Comparison of ENCODE assay signal across 14 cellular contexts in genomic region chr10:3412646-3413045, GRCh38.
DNase-seq lines count a peak whose midpoint lies in the region; ATAC-seq and TF ChIP-seq lines count a peak whose summit lies in the region.
"Had no signal": no experiment of that assay in that cellular context is flagged by ENCODE, and none has a peak within 500 bp of the region (broad histone marks: within the 10 kb centered on the region; RNA-seq: fewer than 3 reads in every experiment).

No MANE protein-coding gene starts in this region.

- H2BK15ac ChIP-seq in mesenchymal stem cell (ENCODE audit: low read depth, poor library complexity, severe bottlenecking): peak overlapping the region; percentile 48

- no peak overlapping the region for H3K18ac ChIP-seq in mesenchymal stem cell (ENCODE audit: low read depth in 1 of 2, low read length in 2 of 2)

- H4K8ac ChIP-seq in mesenchymal stem cell (ENCODE audit: low read length): no peak overlapping the region

- TF ChIP-seq CTCF in osteocyte (IDR thresholded peaks at IDR 0.05) (no peak), type B pancreatic cell (conservative IDR thresholded peaks at IDR 0.05) (no peak), RWPE1 (conservative IDR thresholded peaks at IDR 0.05; ENCODE audit: low read depth) (no peak)

- DNase-seq in T-helper 17 cell (no peak), mesenchymal stem cell (no peak), osteocyte (ENCODE audit: extremely low spot score, unreplicated experiment) (peak; percentile 79), type B pancreatic cell (ENCODE audit: extremely low spot score, unreplicated experiment) (peak; percentile 58), SHP77 treated with DMSO at 0.1 percent for 48 hours (lab: John Stamatoyannopoulos, UW) (no peak), RWPE1 (ENCODE audit: low spot score) (no peak)
- DNase-seq: C1 segment of cervical spinal cord; Calu3; CD4-positive, alpha-beta T cell; DMS 273 treated with DMSO at 0.1 percent for 48 hours; GOT3; H9 had no signal

- POLR2A ChIA-PET in RWPE1 (lab: Yijun Ruan, JAX; ENCODE audit: low non-redundant PET): no interaction called here

- no peaks in the 10 kb centered on the region for H3K36me3 ChIP-seq in mesenchymal stem cell (ENCODE audit: control insufficient read depth in 1 of 2, insufficient read depth in 2 of 2, low read depth in 1 of 2, low read length in 2 of 2)

- WGBS in mesenchymal stem cell: 84% methylated on average over 16 of the region's 16 CpGs

- no peak overlapping the region for H3K23ac ChIP-seq in mesenchymal stem cell (ENCODE audit: low read length in 2 of 2)

- no peaks in the 10 kb centered on the region for H3K9me3 ChIP-seq in T-helper 17 cell (ENCODE audit: control insufficient read depth, low read length, poor library complexity, severe bottlenecking)
- peaks cover 6% of the 10 kb centered on the region for H3K9me3 ChIP-seq in mesenchymal stem cell (ENCODE audit: control insufficient read depth, low read length)

- no peak overlapping the region for H3K4ac ChIP-seq in mesenchymal stem cell (ENCODE audit: low read depth in 1 of 2, low read length in 2 of 2)

- H3K27ac ChIP-seq in mesenchymal stem cell (ENCODE audit: low read length, poor library complexity, severe bottlenecking): no peak overlapping the region
- H3K27ac ChIP-seq in RWPE1: no peak overlapping the region

- H3K79me1 ChIP-seq in mesenchymal stem cell (replicated peaks; ENCODE audit: low read length, poor library complexity, severe bottlenecking): no peaks in the 10 kb centered on the region

- H3K14ac ChIP-seq in mesenchymal stem cell (ENCODE audit: low read length in 2 of 2): no peak overlapping the region

- H3K4me1 Mint-ChIP-seq in T-helper 17 cell (peaks cover 7% of the 10 kb centered on the region), osteocyte (ENCODE audit: unreplicated experiment) (no peaks in the 10 kb centered on the region), type B pancreatic cell (ENCODE audit: unreplicated experiment) (no peaks in the 10 kb centered on the region)
- H3K4me1 Mint-ChIP-seq: B cell had no signal

- H3K9ac ChIP-seq in mesenchymal stem cell (ENCODE audit: low read length): no peak overlapping the region

- ATAC-seq in T-helper 17 cell (no peak), GM18519 (IDR thresholded peaks at IDR 0.05; ENCODE audit: low FRiP score, unreplicated experiment) (no peak)

- CTCF ChIA-PET in RWPE1 (lab: Yijun Ruan, JAX): interaction anchor here (0.6 kb wide), 1 partner anchor 22 kb away, joined by 3 read pairs; no protein-coding TSS in a partner anchor

- no peak overlapping the region for H3K4me3 ChIP-seq in mesenchymal stem cell (ENCODE audit: insufficient read depth in 1 of 2, low read depth in 1 of 2, low read length in 2 of 2)

- H2BK12ac ChIP-seq in mesenchymal stem cell (ENCODE audit: low read length in 2 of 2): peak overlapping the region in 1 of 2 experiments; percentile 10

- H3K9me3 Mint-ChIP-seq in osteocyte (ENCODE audit: unreplicated experiment) (peaks cover 6% of the 10 kb centered on the region), type B pancreatic cell (peaks cover 10% of the 10 kb centered on the region)
- H3K9me3 Mint-ChIP-seq: CD4-positive, alpha-beta T cell had no signal

- H2AK5ac ChIP-seq in mesenchymal stem cell (ENCODE audit: low read length, severe bottlenecking): no peak overlapping the region

- peaks cover 2% of the 10 kb centered on the region for H3K27me3 Mint-ChIP-seq in T-helper 17 cell
- H3K27me3 Mint-ChIP-seq in osteocyte (ENCODE audit: unreplicated experiment): peaks cover 2% of the 10 kb centered on the region
- H3K27me3 Mint-ChIP-seq in type B pancreatic cell: peaks cover 15% of the 10 kb centered on the region
- H3K27me3 Mint-ChIP-seq: CD4-positive, alpha-beta T cell had no signal

- H3K27ac Mint-ChIP-seq in T-helper 17 cell (peak overlapping the region; percentile 75), osteocyte (ENCODE audit: unreplicated experiment) (no peak overlapping the region), type B pancreatic cell (no peak overlapping the region)
- H3K27ac Mint-ChIP-seq: B cell; CD4-positive, alpha-beta T cell had no signal

- H3K4me2 ChIP-seq in mesenchymal stem cell (ENCODE audit: low read length, poor library complexity, severe bottlenecking): no peak overlapping the region

- no peak overlapping the region for H2AFZ ChIP-seq in mesenchymal stem cell (ENCODE audit: low read depth, low read length)

- H2BK120ac ChIP-seq in mesenchymal stem cell (ENCODE audit: low read depth, low read length): no peak overlapping the region

- peaks cover 19% of the 10 kb centered on the region for H3K4me1 ChIP-seq in mesenchymal stem cell (ENCODE audit: control insufficient read depth, insufficient read depth, low read depth, low read length)

- H3K36me3 Mint-ChIP-seq in T-helper 17 cell (ENCODE audit: low read depth) (peaks cover 2% of the 10 kb centered on the region), osteocyte (ENCODE audit: unreplicated experiment) (no peaks in the 10 kb centered on the region), type B pancreatic cell (no peaks in the 10 kb centered on the region)

- no peak overlapping the region for H2BK5ac ChIP-seq in mesenchymal stem cell (ENCODE audit: low read depth, low read length, poor library complexity, severe bottlenecking)

- H4K91ac ChIP-seq in mesenchymal stem cell (ENCODE audit: low read length): peak overlapping the region; percentile 18

- H3K4me3 Mint-ChIP-seq in T-helper 17 cell (no peak overlapping the region), osteocyte (ENCODE audit: unreplicated experiment) (no peak overlapping the region), type B pancreatic cell (no peak overlapping the region)
- H3K4me3 Mint-ChIP-seq: B cell; CD4-positive, alpha-beta T cell; H9 had no signal

- peaks cover 0 to 5% of the 10 kb centered on the region in 2 experiments for H3K27me3 ChIP-seq in mesenchymal stem cell (ENCODE audit: control insufficient read depth in 1 of 2, insufficient read depth in 1 of 2, low read length in 2 of 2)

Comparison
In these comparisons a context has a peak if more than half of its experiments do, and no peak if none do; other contexts are left out.
1. DNase-seq: peak in osteocyte (single experiment) and type B pancreatic cell (single experiment); none in T-helper 17 cell (0 of 3), mesenchymal stem cell (single experiment), SHP77 treated with DMSO at 0.1 percent for 48 hours (single experiment) and RWPE1 (single experiment).